ENCODE assay signal across 11 cellular contexts in the genomic region with DNA sequence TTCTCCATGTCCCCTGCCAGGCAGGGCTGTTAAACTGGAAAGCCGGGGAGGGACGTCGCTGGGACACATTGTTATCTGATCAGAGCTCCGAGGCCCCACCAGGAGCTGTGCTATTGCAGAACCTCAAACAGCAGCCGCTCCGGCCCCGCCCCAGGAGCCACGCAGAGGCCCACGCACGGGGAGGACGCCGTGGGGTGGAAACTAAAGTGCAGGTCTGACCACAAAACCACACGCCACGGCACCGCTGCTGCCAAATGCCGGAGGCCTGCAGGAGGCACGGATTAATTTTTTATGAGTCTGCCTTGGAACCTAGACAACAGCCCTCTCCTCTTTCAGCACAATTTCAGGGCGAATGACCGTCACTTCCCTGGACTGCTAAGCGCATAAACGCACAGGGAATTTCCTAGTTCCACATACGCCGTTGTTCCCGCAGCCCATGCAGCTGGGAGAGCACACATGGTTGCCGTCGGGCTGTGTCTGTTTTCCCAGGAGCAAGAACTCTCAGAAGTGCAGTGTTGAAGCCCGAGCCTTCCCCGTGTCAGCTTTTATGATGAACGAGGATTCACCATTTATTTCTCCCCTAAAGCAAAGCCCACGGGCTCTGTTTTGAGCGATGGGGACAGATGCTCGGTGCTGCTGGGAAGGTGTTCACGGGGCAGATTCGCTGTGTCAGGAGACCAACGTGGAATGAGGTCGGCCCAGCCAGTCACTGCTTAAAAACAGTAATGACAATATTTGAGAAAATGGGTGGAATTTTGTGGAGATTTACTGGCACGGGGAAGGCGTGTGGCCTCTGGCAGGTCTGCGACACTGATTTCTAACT. TPM values are rescaled to one million over a fixed set of nuclear protein-coding genes. Genes with fewer than 3 reads are reported as not detected.
A peak's percentile ranks its signal among the peaks of the same experiment; 100 is the strongest.
DNase-seq lines count a peak whose midpoint lies in the region; ATAC-seq, FAIRE-seq and TF ChIP-seq lines count a peak whose summit lies in the region.
"Had no signal": no experiment of that assay in that cellular context is flagged by ENCODE, and none has a peak within 500 bp of the region (broad histone marks: within the 10 kb centered on the region; RNA-seq: fewer than 3 reads in every experiment).

No MANE protein-coding gene starts in this region.

- FAIRE-seq in H54 (lab: Jason Lieb, UNC): no peak
- FAIRE-seq: GM12892 had no signal

- no peak overlapping the region for H3K4me3 Mint-ChIP-seq in activated T-cell treated with anti-CD3 and anti-CD28 coated beads, Interleukin-2, amount 50 U/mL, for 24 hours
- H3K4me3 Mint-ChIP-seq in mesothelial cell of epicardium: no peak overlapping the region
- no peak overlapping the region for H3K4me3 Mint-ChIP-seq in stimulated activated naive CD8-positive, alpha-beta T cell treated with anti-CD3 and anti-CD28 coated beads, Interleukin-15, Interleukin-2, amounts not matched to agents 100 ng/mL and 50 ng/mL, for 24 hours
- H3K4me3 Mint-ChIP-seq in natural killer cell: no peak overlapping the region

- DNase-seq in NCI-H1092 treated with DMSO at 0.1 percent for 48 hours (lab: John Stamatoyannopoulos, UW): peak; percentile 35
- no peak for DNase-seq in NCI-H1092 (lab: John Stamatoyannopoulos, UW)
- peak; percentile 56 for DNase-seq in activated T-cell treated with anti-CD3 and anti-CD28 coated beads, Interleukin-2, amount 50 U/mL, for 24 hours
- no peak for DNase-seq in mesothelial cell of epicardium (ENCODE audit: low spot score in 2 of 2, unreplicated experiment in 2 of 2)
- DNase-seq in natural killer cell: no peak
- no peak for DNase-seq in posterior vena cava (ENCODE audit: low spot score)
- DNase-seq in H54 (ENCODE audit: insufficient read length, low spot score): no peak
- DNase-seq: 8988T had no signal

- peaks cover 93% of the 10 kb centered on the region for H3K36me3 Mint-ChIP-seq in activated T-cell treated with anti-CD3 and anti-CD28 coated beads, Interleukin-2, amount 50 U/mL, for 24 hours (ENCODE audit: low read depth)
- H3K36me3 Mint-ChIP-seq in mesothelial cell of epicardium: no peaks in the 10 kb centered on the region
- H3K36me3 Mint-ChIP-seq in stimulated activated naive CD8-positive, alpha-beta T cell treated with anti-CD3 and anti-CD28 coated beads, Interleukin-15, Interleukin-2, amounts not matched to agents 100 ng/mL and 50 ng/mL, for 24 hours (ENCODE audit: low read depth): peaks cover 51% of the 10 kb centered on the region
- H3K36me3 Mint-ChIP-seq in natural killer cell: no peaks in the 10 kb centered on the region

- no peak for ATAC-seq in natural killer cell

- H3K4me1 Mint-ChIP-seq in activated T-cell treated with anti-CD3 and anti-CD28 coated beads, Interleukin-2, amount 50 U/mL, for 24 hours (ENCODE audit: low read depth): peaks cover 68% of the 10 kb centered on the region
- H3K4me1 Mint-ChIP-seq in mesothelial cell of epicardium (peaks cover 15% of the 10 kb centered on the region), natural killer cell (peaks cover 0 to 26% of the 10 kb centered on the region in 2 donors)
- H3K4me1 Mint-ChIP-seq in stimulated activated naive CD8-positive, alpha-beta T cell treated with anti-CD3 and anti-CD28 coated beads, Interleukin-15, Interleukin-2, amounts not matched to agents 100 ng/mL and 50 ng/mL, for 24 hours (ENCODE audit: low read depth): peaks cover 53% of the 10 kb centered on the region

- TF ChIP-seq POLR2A in H54 (IDR thresholded peaks at IDR 0.05; ENCODE audit: low read depth, low read length): no peak

- no peaks in the 10 kb centered on the region for H3K9me3 Mint-ChIP-seq in activated T-cell treated with anti-CD3 and anti-CD28 coated beads, Interleukin-2, amount 50 U/mL, for 24 hours
- H3K9me3 Mint-ChIP-seq in mesothelial cell of epicardium (no peaks in the 10 kb centered on the region), natural killer cell (no peaks in the 10 kb centered on the region)
- no peaks in the 10 kb centered on the region for H3K9me3 Mint-ChIP-seq in stimulated activated naive CD8-positive, alpha-beta T cell treated with anti-CD3 and anti-CD28 coated beads, Interleukin-15, Interleukin-2, amounts not matched to agents 100 ng/mL and 50 ng/mL, for 24 hours
- H3K9me3 Mint-ChIP-seq: activated T-helper 2 cell treated with anti-CD3 and anti-CD28 coated beads, Interferon-gamma antibody, Interleukin-2, Interleukin-4, amounts not matched to agents 10 μg/mL and 5 μg/mL and 100 μg/mL, durations not matched to agents 14 hours and 24 hours and 36 hours had no signal

- intact Hi-C loops in natural killer cell (cut with micrococcal nuclease) (no loop called here), posterior vena cava (cut with DNase I) (no loop called here)

- no peaks in the 10 kb centered on the region for H3K27me3 Mint-ChIP-seq in activated T-cell treated with anti-CD3 and anti-CD28 coated beads, Interleukin-2, amount 50 U/mL, for 24 hours
- H3K27me3 Mint-ChIP-seq in mesothelial cell of epicardium (ENCODE audit: low read depth) (no peaks in the 10 kb centered on the region), natural killer cell (ENCODE audit: low read depth in 2 of 2) (no peaks in the 10 kb centered on the region)
- H3K27me3 Mint-ChIP-seq in stimulated activated naive CD8-positive, alpha-beta T cell treated with anti-CD3 and anti-CD28 coated beads, Interleukin-15, Interleukin-2, amounts not matched to agents 100 ng/mL and 50 ng/mL, for 24 hours: no peaks in the 10 kb centered on the region

- TF ChIP-seq CTCF in mesothelial cell of epicardium (IDR thresholded peaks at IDR 0.05; ENCODE audit: unreplicated experiment) (no peak), natural killer cell (IDR thresholded peaks at IDR 0.05) (no peak)

- peak overlapping the region; percentile 81 for H3K27ac Mint-ChIP-seq in activated T-cell treated with anti-CD3 and anti-CD28 coated beads, Interleukin-2, amount 50 U/mL, for 24 hours
- H3K27ac Mint-ChIP-seq in mesothelial cell of epicardium (peak overlapping the region; percentile 65), natural killer cell (no peak overlapping the region)
- peak overlapping the region; percentile 36 for H3K27ac Mint-ChIP-seq in stimulated activated naive CD8-positive, alpha-beta T cell treated with anti-CD3 and anti-CD28 coated beads, Interleukin-15, Interleukin-2, amounts not matched to agents 100 ng/mL and 50 ng/mL, for 24 hours
- H3K27ac Mint-ChIP-seq: activated T-helper 2 cell treated with anti-CD3 and anti-CD28 coated beads, Interferon-gamma antibody, Interleukin-2, Interleukin-4, amounts not matched to agents 10 μg/mL and 5 μg/mL and 100 μg/mL, durations not matched to agents 14 hours and 24 hours and 36 hours had no signal

RNA-seq across cellular contexts. Expression of a gene that starts 43.7 kb away (rescaled TPM):
- total RNA-seq in mesothelial cell of epicardium (13.4 to 17.5 TPM (median 13.4 TPM) in 3 replicates), natural killer cell (10 to 100 TPM; 35.8 to 47.4 (median 37.1) TPM), posterior vena cava (10 to 100 TPM; 23.9 to 26.9 TPM)

Comparison
In these comparisons a context has a peak if more than half of its experiments do, and no peak if none do; other contexts are left out.
1. DNase-seq: peak in NCI-H1092 treated with DMSO at 0.1 percent for 48 hours (single experiment) and activated T-cell treated with anti-CD3 and anti-CD28 coated beads, Interleukin-2, amount 50 U/mL, for 24 hours (single experiment); none in NCI-H1092 (single experiment), mesothelial cell of epicardium (0 of 2), natural killer cell (single experiment), posterior vena cava (single experiment) and H54 (single experiment).
2. H3K27ac Mint-ChIP-seq: peak in activated T-cell treated with anti-CD3 and anti-CD28 coated beads, Interleukin-2, amount 50 U/mL, for 24 hours (single experiment), mesothelial cell of epicardium (single experiment) and stimulated activated naive CD8-positive, alpha-beta T cell treated with anti-CD3 and anti-CD28 coated beads, Interleukin-15, Interleukin-2, amounts not matched to agents 100 ng/mL and 50 ng/mL, for 24 hours (single experiment); none in natural killer cell (0 of 2).